ENCODE assay signal across 18 cellular contexts in the genomic region with DNA sequence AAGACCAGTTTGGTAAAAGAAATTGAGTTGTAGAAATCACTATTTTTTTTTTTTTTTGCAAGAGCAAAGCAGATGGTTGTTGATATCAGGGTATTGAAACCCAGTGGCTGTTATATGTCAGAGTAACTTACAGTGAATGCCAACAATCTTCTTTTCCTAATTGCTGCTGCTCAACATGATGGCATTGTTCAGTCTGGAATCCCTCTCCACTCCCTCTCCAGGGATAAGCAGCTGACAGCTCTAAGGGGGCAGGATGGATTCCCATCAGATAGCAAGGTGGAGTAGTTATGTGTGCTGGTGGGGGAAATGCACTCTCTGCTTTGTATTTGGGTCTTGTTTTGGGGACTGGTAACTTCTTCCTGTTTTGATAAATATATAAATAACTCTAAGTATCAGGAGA.
A peak's percentile ranks its signal among the peaks of the same experiment; 100 is the strongest.
DNase-seq lines count a peak whose midpoint lies in the region; ATAC-seq and TF ChIP-seq lines count a peak whose summit lies in the region.
"Had no signal": no experiment of that assay in that cellular context is flagged by ENCODE, and none has a peak within 500 bp of the region (broad histone marks: within the 10 kb centered on the region; RNA-seq: fewer than 3 reads in every experiment).

No MANE protein-coding gene starts in this region.

- intact Hi-C loops in heart left ventricle (cut with DNase I) = loop anchor here in 1 of 10 donors (2.0 kb wide), 1 partner anchor 136 kb away; no protein-coding TSS in a partner anchor

- H3K27ac Mint-ChIP-seq in brain = peak overlapping the region in 4 of 5 experiments; percentile 21 to 81 (median 66)

- H3K9me3 ChIP-seq in heart left ventricle (no peaks in the 10 kb centered on the region), right atrium auricular region (no peaks in the 10 kb centered on the region)
- H3K9me3 ChIP-seq: Caco-2 had no signal

- peaks cover 28% of the 10 kb centered on the region for H3K4me1 Mint-ChIP-seq in brain

- H3K27me3 Mint-ChIP-seq in brain = no peaks in the 10 kb centered on the region

- H3K27ac ChIP-seq in heart left ventricle = peak overlapping the region in 1 of 12 donors; percentile 25
- H3K27ac ChIP-seq in right atrium auricular region = no peak overlapping the region
- H3K27ac ChIP-seq in RWPE1 = no peak overlapping the region

- H3K4me1 ChIP-seq in heart left ventricle (peaks cover 0 to 35% (median 8%) of the 10 kb centered on the region in 12 donors), right atrium auricular region (peaks cover 0 to 7% of the 10 kb centered on the region in 2 donors)
- H3K4me1 ChIP-seq: Caco-2 had no signal

- CTCF ChIA-PET in RWPE1 (lab: Yijun Ruan, JAX) = no interaction called here

- H3K27me3 ChIP-seq in heart left ventricle = no peaks in the 10 kb centered on the region
- H3K27me3 ChIP-seq in right atrium auricular region = no peaks in the 10 kb centered on the region

- peak; percentile 90 to 99 (median 94) for ATAC-seq in heart left ventricle
- ATAC-seq: HCT116 had no signal

- POLR2A ChIA-PET in RWPE1 (lab: Yijun Ruan, JAX; ENCODE audit: low non-redundant PET) = no interaction called here

- no peaks in the 10 kb centered on the region for H3K36me3 Mint-ChIP-seq in brain

- H3K4me3 Mint-ChIP-seq in brain = peak overlapping the region in 1 of 5 experiments; percentile 18

- H3K36me3 ChIP-seq in heart left ventricle = no peaks in the 10 kb centered on the region
- no peaks in the 10 kb centered on the region for H3K36me3 ChIP-seq in right atrium auricular region

- DNase-seq in heart left ventricle (peak in 2 of 5 donors; percentile 32 to 42), right atrium auricular region (ENCODE audit: low spot score) (no peak), NCI-H446 treated with DMSO at 0.1 percent for 48 hours (lab: John Stamatoyannopoulos, UW) (peak; percentile 83), RWPE1 (ENCODE audit: low spot score) (no peak), mucosa of gallbladder (ENCODE audit: low spot score) (no peak), DMS53 treated with DMSO at 0.1 percent for 48 hours (lab: John Stamatoyannopoulos, UW; ENCODE audit: unreplicated experiment) (no peak)
- no peak for DNase-seq in activated T-cell treated with anti-CD3 and anti-CD28 coated beads, Interleukin-2, amount 50 U/mL, for 1 hour
- DNase-seq: Caco-2, DND-41, GDM1, IMR-90, Kasumi-1, NCI-H1417 treated with DMSO at 0.1 percent for 48 hours, NCI-H2107, NCI-H526 treated with DMSO at 0.1 percent for 48 hours, SHP77 had no signal

- no peak for TF ChIP-seq POLR2A in heart left ventricle (IDR thresholded peaks at IDR 0.05)

- H3K4me3 ChIP-seq in heart left ventricle = no peak overlapping the region
- no peak overlapping the region for H3K4me3 ChIP-seq in right atrium auricular region

- TF ChIP-seq CTCF in heart left ventricle (IDR thresholded peaks at IDR 0.05) = no peak
- no peak for TF ChIP-seq CTCF in right atrium auricular region (IDR thresholded peaks at IDR 0.05)
- no peak for TF ChIP-seq CTCF in brain (conservative IDR thresholded peaks at IDR 0.05)
- TF ChIP-seq CTCF in RWPE1 (conservative IDR thresholded peaks at IDR 0.05; ENCODE audit: low read depth) = no peak

- H3K9me3 Mint-ChIP-seq in brain = peaks cover 0 to 2% (median under 1%) of the 10 kb centered on the region in 5 experiments
